Comparison of ENCODE assay signal across 11 cellular contexts in genomic region chr1:48182441-48182840, GRCh38. TPM values are rescaled to one million over a fixed set of nuclear protein-coding genes. Genes with fewer than 3 reads are reported as not detected.
DNase-seq lines count a peak whose midpoint lies in the region; ATAC-seq and TF ChIP-seq lines count a peak whose summit lies in the region.
"Had no signal": no experiment of that assay in that cellular context is flagged by ENCODE, and none has a peak within 500 bp of the region (broad histone marks: within the 10 kb centered on the region; RNA-seq: fewer than 3 reads in every experiment).

No MANE protein-coding gene starts in this region.

- peaks cover 6% of the 10 kb centered on the region for H3K4me1 Mint-ChIP-seq in stimulated activated memory B cell treated with anti-CD40 and anti-IgM and Interleukin-4, amounts not matched to agents 10 μg/mL and 1 μg/mL and 100 μg/mL, for 72 hours
- H3K4me1 Mint-ChIP-seq: activated CD4-positive, alpha-beta memory T cell treated with anti-CD3 and anti-CD28 coated beads, Interleukin-2, amount 10 ng/mL, durations not matched to agents 7 days and 5 days had no signal

- H3K27ac Mint-ChIP-seq in stimulated activated memory B cell treated with anti-CD40 and anti-IgM and Interleukin-4, amounts not matched to agents 10 μg/mL and 1 μg/mL and 100 μg/mL, for 72 hours: no peak overlapping the region
- H3K27ac Mint-ChIP-seq: activated CD4-positive, alpha-beta memory T cell treated with anti-CD3 and anti-CD28 coated beads, Interleukin-2, amount 10 ng/mL, durations not matched to agents 7 days and 5 days; IgD-negative memory B cell had no signal

- no peaks in the 10 kb centered on the region for H4K20me1 ChIP-seq in PC-9 (ENCODE audit: insufficient read depth)
- H4K20me1 ChIP-seq in osteoblast (ENCODE audit: insufficient read depth, low read length): no peaks in the 10 kb centered on the region

- H3K4me3 Mint-ChIP-seq in stimulated activated memory B cell treated with anti-CD40 and anti-IgM and Interleukin-4, amounts not matched to agents 10 μg/mL and 1 μg/mL and 100 μg/mL, for 72 hours: no peak overlapping the region
- H3K4me3 Mint-ChIP-seq: activated CD4-positive, alpha-beta memory T cell treated with anti-CD3 and anti-CD28 coated beads, Interleukin-2, amount 10 ng/mL, durations not matched to agents 7 days and 5 days; IgD-negative memory B cell had no signal

- TF ChIP-seq CTCF in tibial artery (IDR thresholded peaks at IDR 0.05) (no peak), PC-9 (conservative IDR thresholded peaks at IDR 0.05) (no peak), osteoblast (IDR thresholded peaks at IDR 0.05; ENCODE audit: extremely low read depth, low read depth, low read length) (no peak)

- H3F3A ChIP-seq in PC-9 (ENCODE audit: insufficient read depth, low read depth): no peaks in the 10 kb centered on the region

- H3K9me2 ChIP-seq in PC-9 (ENCODE audit: insufficient read depth): no peaks in the 10 kb centered on the region

- H3K36me3 Mint-ChIP-seq in stimulated activated memory B cell treated with anti-CD40 and anti-IgM and Interleukin-4, amounts not matched to agents 10 μg/mL and 1 μg/mL and 100 μg/mL, for 72 hours: no peaks in the 10 kb centered on the region
- H3K36me3 Mint-ChIP-seq: IgD-negative memory B cell had no signal

- no peak overlapping the region for H3K4me2 ChIP-seq in PC-9
- H3K4me2 ChIP-seq in osteoblast (ENCODE audit: insufficient read depth, low read length): no peak overlapping the region

- H3K9me3 ChIP-seq in tibial artery: no peaks in the 10 kb centered on the region
- peaks cover 4% of the 10 kb centered on the region; the same call in 1 of the 2 replicates for H3K9me3 ChIP-seq in PC-9 (ENCODE audit: insufficient read depth, low read depth)
- peaks cover 4% of the 10 kb centered on the region for H3K9me3 ChIP-seq in osteoblast (ENCODE audit: low read depth, low read length)

- intact Hi-C loops in tibial artery (cut with DNase I; ENCODE audit: low total_unique reads): no loop called here
- intact Hi-C loops in PC-9 (cut with micrococcal nuclease; ENCODE audit: unreplicated experiment): no loop called here

- peak; percentile 91 for ATAC-seq in GM19463 (IDR thresholded peaks at IDR 0.05; ENCODE audit: unreplicated experiment)
- peak; percentile 89 for ATAC-seq in HG03432 (IDR thresholded peaks at IDR 0.05; ENCODE audit: unreplicated experiment)
- ATAC-seq in stimulated activated memory B cell treated with anti-CD40 and anti-IgM and Interleukin-4, amounts not matched to agents 10 μg/mL and 1 μg/mL and 100 μg/mL, for 72 hours: peak; percentile 43

- H3K27ac ChIP-seq in tibial artery (no peak overlapping the region), PC-9 (no peak overlapping the region), osteoblast (ENCODE audit: low read depth, low read length) (no peak overlapping the region)

- H3K9me3 Mint-ChIP-seq in stimulated activated memory B cell treated with anti-CD40 and anti-IgM and Interleukin-4, amounts not matched to agents 10 μg/mL and 1 μg/mL and 100 μg/mL, for 72 hours: no peaks in the 10 kb centered on the region

- H3K79me2 ChIP-seq in PC-9 (ENCODE audit: low read depth) (no peaks in the 10 kb centered on the region), osteoblast (ENCODE audit: insufficient read depth, low read length) (no peaks in the 10 kb centered on the region)

- CTCF ChIA-PET in PC-9 (lab: Charles Lee): no interaction called here

- H2AFZ ChIP-seq in PC-9 (no peak overlapping the region), osteoblast (ENCODE audit: low read length) (no peak overlapping the region)

- DNase-seq in NCI-H526 treated with DMSO at 0.1 percent for 48 hours (lab: John Stamatoyannopoulos, UW): peak; percentile 86
- no peak for DNase-seq in tibial artery
- no peak for DNase-seq in PC-9
- DNase-seq in osteoblast (ENCODE audit: insufficient read length, low spot score, missing footprints): no peak
- DNase-seq: activated CD4-positive, alpha-beta memory T cell treated with anti-CD3 and anti-CD28 coated beads, Interleukin-2, amount 10 ng/mL, durations not matched to agents 7 days and 5 days; SIG-M5 had no signal

- H3K27me3 ChIP-seq in tibial artery (no peaks in the 10 kb centered on the region), PC-9 (ENCODE audit: insufficient read depth, low read depth) (no peaks in the 10 kb centered on the region), osteoblast (ENCODE audit: insufficient read depth, low read length) (no peaks in the 10 kb centered on the region)

- H3K4me3 ChIP-seq in tibial artery (no peak overlapping the region), PC-9 (no peak overlapping the region), osteoblast (ENCODE audit: insufficient read depth, low read length) (no peak overlapping the region)

- H3K36me3 ChIP-seq in tibial artery (no peaks in the 10 kb centered on the region), PC-9 (ENCODE audit: low read depth) (no peaks in the 10 kb centered on the region), osteoblast (ENCODE audit: insufficient read depth, low read length) (no peaks in the 10 kb centered on the region)

- POLR2A ChIA-PET in PC-9 (lab: Charles Lee; ENCODE audit: unreplicated experiment): no interaction called here

- H3K27me3 Mint-ChIP-seq in stimulated activated memory B cell treated with anti-CD40 and anti-IgM and Interleukin-4, amounts not matched to agents 10 μg/mL and 1 μg/mL and 100 μg/mL, for 72 hours: peaks cover 4% of the 10 kb centered on the region

- no TSS peak for BruUV-seq in PC-9 (replicated peaks; lab: Mats Ljungman, UMichigan)

- H3K4me1 ChIP-seq in tibial artery: no peaks in the 10 kb centered on the region
- H3K4me1 ChIP-seq in PC-9 (replicated peaks; ENCODE audit: insufficient read depth): no peaks in the 10 kb centered on the region
- no peaks in the 10 kb centered on the region for H3K4me1 ChIP-seq in osteoblast (ENCODE audit: insufficient read depth, low read length)

RNA-seq across cellular contexts. Expression of gene SLC5A9, which starts 40.1 kb away (rescaled TPM):
- total RNA-seq in PC-9 (2021) (not detected in 2 replicates), osteoblast (not detected in 2 replicates)
- total RNA-seq: activated CD4-positive, alpha-beta memory T cell treated with anti-CD3 and anti-CD28 coated beads, Interleukin-2, amount 10 ng/mL, durations not matched to agents 7 days and 5 days; H1 had no signal
